In the genomic region with DNA sequence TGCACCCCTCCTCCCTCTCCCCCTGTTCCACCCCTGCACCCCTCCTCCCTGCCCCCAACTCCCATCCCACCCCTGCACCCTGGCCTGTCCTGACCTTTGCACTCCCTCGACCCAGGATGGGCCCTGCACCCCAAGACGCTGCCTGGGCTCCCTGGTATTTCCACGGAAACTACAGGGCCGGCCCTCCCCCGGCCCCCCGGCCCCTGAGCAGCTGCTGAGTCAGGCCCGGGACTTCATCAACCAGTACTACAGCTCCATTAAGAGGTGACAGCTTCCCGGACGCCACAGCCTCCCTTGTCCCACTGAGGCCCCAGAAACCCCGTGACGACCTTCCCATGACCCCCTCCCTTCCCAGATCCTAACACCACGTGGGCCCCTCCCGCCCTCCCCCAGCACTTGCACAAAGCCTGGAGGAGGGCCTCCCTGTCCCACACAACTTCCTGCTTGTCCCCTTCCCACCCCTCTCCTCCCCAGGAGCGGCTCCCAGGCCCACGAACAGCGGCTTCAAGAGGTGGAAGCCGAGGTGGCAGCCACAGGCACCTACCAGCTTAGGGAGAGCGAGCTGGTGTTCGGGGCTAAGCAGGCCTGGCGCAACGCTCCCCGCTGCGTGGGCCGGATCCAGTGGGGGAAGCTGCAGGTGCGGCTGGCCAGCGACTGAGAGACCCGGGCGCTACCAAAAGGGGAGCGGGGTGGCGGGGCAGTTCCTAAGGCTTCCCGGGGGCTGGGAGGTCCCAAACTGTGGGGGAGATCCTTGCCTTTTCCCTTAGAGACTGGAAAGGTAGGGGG, we compare ENCODE assay signal across 1 cellular context.
TF ChIP-seq lines count a peak whose summit lies in the region.

No MANE protein-coding gene starts in this region.

TF ChIP-seq in K562, 482 proteins besides CTCF, POLR2A, EP300 and RAD21 (continued from another document and continues in another):
- TF ChIP-seq, protein P1, sequence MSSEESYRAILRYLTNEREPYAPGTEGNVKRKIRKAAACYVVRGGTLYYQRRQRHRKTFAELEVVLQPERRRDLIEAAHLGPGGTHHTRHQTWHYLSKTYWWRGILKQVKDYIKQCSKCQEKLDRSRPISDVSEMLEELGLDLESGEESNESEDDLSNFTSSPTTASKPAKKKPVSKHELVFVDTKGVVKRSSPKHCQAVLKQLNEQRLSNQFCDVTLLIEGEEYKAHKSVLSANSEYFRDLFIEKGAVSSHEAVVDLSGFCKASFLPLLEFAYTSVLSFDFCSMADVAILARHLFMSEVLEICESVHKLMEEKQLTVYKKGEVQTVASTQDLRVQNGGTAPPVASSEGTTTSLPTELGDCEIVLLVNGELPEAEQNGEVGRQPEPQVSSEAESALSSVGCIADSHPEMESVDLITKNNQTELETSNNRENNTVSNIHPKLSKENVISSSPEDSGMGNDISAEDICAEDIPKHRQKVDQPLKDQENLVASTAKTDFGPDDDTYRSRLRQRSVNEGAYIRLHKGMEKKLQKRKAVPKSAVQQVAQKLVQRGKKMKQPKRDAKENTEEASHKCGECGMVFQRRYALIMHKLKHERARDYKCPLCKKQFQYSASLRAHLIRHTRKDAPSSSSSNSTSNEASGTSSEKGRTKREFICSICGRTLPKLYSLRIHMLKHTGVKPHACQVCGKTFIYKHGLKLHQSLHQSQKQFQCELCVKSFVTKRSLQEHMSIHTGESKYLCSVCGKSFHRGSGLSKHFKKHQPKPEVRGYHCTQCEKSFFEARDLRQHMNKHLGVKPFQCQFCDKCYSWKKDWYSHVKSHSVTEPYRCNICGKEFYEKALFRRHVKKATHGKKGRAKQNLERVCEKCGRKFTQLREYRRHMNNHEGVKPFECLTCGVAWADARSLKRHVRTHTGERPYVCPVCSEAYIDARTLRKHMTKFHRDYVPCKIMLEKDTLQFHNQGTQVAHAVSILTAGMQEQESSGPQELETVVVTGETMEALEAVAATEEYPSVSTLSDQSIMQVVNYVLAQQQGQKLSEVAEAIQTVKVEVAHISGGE (CRISPR knock-in tag; IDR thresholded peaks at IDR 0.05) = 0 out of 6 replicates have a peak, but pooled peaks of 1 of the 3 experiments have one; percentile 41
- TF ChIP-seq E2F3 (CRISPR knock-in tag; IDR thresholded peaks at IDR 0.05) (0 out of 2 replicates have a peak, but pooled peaks have one; percentile 10), GATA2 (CRISPR knock-in tag; IDR thresholded peaks at IDR 0.05) (no peak), ZNF444 (CRISPR knock-in tag; IDR thresholded peaks at IDR 0.05) (no peak), XRCC4 (IDR thresholded peaks at IDR 0.05; ENCODE audit: extremely low read depth, insufficient read depth, insufficient read length) (no peak), SLC30A9 (CRISPR knock-in tag; IDR thresholded peaks at IDR 0.05) (no peak), PHB2 (IDR thresholded peaks at IDR 0.05; ENCODE audit: low read depth) (no peak), SP1 (CRISPR knock-in tag; IDR thresholded peaks at IDR 0.05) (no peak), ZBTB7A (IDR thresholded peaks at IDR 0.05; ENCODE audit: borderline replicate concordance, control insufficient read depth, low read depth, low read length) (peak; percentile 77; the same call in 1 of the 2 replicates), POU5F1 (IDR thresholded peaks at IDR 0.05; ENCODE audit: borderline replicate concordance, low read depth, low read length, partially characterized antibody) (no peak), TBL1XR1 (IDR thresholded peaks at IDR 0.05; ENCODE audit: low read length in 2 of 2) (no peak), FOXP1 (CRISPR knock-in tag; IDR thresholded peaks at IDR 0.05) (no peak), GATAD2A (IDR thresholded peaks at IDR 0.05) (0 out of 2 replicates have a peak, but pooled peaks have one; percentile 28), ZBTB1 (CRISPR knock-in tag; IDR thresholded peaks at IDR 0.05; ENCODE audit: borderline replicate concordance, low read depth) (no peak), ZNF165 (CRISPR knock-in tag; IDR thresholded peaks at IDR 0.05; ENCODE audit: borderline replicate concordance) (no peak), RBM14 (IDR thresholded peaks at IDR 0.05; ENCODE audit: borderline replicate concordance, insufficient read depth, low read depth, low read length) (no peak)
- TF ChIP-seq, protein P2, sequence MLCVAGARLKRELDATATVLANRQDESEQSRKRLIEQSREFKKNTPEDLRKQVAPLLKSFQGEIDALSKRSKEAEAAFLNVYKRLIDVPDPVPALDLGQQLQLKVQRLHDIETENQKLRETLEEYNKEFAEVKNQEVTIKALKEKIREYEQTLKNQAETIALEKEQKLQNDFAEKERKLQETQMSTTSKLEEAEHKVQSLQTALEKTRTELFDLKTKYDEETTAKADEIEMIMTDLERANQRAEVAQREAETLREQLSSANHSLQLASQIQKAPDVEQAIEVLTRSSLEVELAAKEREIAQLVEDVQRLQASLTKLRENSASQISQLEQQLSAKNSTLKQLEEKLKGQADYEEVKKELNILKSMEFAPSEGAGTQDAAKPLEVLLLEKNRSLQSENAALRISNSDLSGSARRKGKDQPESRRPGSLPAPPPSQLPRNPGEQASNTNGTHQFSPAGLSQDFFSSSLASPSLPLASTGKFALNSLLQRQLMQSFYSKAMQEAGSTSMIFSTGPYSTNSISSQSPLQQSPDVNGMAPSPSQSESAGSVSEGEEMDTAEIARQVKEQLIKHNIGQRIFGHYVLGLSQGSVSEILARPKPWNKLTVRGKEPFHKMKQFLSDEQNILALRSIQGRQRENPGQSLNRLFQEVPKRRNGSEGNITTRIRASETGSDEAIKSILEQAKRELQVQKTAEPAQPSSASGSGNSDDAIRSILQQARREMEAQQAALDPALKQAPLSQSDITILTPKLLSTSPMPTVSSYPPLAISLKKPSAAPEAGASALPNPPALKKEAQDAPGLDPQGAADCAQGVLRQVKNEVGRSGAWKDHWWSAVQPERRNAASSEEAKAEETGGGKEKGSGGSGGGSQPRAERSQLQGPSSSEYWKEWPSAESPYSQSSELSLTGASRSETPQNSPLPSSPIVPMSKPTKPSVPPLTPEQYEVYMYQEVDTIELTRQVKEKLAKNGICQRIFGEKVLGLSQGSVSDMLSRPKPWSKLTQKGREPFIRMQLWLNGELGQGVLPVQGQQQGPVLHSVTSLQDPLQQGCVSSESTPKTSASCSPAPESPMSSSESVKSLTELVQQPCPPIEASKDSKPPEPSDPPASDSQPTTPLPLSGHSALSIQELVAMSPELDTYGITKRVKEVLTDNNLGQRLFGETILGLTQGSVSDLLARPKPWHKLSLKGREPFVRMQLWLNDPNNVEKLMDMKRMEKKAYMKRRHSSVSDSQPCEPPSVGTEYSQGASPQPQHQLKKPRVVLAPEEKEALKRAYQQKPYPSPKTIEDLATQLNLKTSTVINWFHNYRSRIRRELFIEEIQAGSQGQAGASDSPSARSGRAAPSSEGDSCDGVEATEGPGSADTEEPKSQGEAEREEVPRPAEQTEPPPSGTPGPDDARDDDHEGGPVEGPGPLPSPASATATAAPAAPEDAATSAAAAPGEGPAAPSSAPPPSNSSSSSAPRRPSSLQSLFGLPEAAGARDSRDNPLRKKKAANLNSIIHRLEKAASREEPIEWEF (CRISPR knock-in tag; IDR thresholded peaks at IDR 0.05) = no peak
- TF ChIP-seq, protein P3, sequence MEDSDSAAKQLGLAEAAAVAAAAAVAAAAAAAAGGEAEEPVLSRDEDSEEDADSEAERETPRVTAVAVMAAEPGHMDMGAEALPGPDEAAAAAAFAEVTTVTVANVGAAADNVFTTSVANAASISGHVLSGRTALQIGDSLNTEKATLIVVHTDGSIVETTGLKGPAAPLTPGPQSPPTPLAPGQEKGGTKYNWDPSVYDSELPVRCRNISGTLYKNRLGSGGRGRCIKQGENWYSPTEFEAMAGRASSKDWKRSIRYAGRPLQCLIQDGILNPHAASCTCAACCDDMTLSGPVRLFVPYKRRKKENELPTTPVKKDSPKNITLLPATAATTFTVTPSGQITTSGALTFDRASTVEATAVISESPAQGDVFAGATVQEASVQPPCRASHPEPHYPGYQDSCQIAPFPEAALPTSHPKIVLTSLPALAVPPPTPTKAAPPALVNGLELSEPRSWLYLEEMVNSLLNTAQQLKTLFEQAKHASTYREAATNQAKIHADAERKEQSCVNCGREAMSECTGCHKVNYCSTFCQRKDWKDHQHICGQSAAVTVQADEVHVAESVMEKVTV (CRISPR knock-in tag; IDR thresholded peaks at IDR 0.05) = no peak
- TF ChIP-seq, protein P4, sequence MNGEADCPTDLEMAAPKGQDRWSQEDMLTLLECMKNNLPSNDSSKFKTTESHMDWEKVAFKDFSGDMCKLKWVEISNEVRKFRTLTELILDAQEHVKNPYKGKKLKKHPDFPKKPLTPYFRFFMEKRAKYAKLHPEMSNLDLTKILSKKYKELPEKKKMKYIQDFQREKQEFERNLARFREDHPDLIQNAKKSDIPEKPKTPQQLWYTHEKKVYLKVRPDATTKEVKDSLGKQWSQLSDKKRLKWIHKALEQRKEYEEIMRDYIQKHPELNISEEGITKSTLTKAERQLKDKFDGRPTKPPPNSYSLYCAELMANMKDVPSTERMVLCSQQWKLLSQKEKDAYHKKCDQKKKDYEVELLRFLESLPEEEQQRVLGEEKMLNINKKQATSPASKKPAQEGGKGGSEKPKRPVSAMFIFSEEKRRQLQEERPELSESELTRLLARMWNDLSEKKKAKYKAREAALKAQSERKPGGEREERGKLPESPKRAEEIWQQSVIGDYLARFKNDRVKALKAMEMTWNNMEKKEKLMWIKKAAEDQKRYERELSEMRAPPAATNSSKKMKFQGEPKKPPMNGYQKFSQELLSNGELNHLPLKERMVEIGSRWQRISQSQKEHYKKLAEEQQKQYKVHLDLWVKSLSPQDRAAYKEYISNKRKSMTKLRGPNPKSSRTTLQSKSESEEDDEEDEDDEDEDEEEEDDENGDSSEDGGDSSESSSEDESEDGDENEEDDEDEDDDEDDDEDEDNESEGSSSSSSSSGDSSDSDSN (IDR thresholded peaks at IDR 0.05; ENCODE audit: borderline replicate concordance in 1 of 2, low read depth in 2 of 2, low read length in 2 of 2) = 0 out of 4 replicates have a peak, but pooled peaks of 1 of the 2 experiments have one; percentile 19
- TF ChIP-seq, protein P5, sequence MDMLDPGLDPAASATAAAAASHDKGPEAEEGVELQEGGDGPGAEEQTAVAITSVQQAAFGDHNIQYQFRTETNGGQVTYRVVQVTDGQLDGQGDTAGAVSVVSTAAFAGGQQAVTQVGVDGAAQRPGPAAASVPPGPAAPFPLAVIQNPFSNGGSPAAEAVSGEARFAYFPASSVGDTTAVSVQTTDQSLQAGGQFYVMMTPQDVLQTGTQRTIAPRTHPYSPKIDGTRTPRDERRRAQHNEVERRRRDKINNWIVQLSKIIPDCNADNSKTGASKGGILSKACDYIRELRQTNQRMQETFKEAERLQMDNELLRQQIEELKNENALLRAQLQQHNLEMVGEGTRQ (CRISPR knock-in tag; IDR thresholded peaks at IDR 0.05) = peak; percentile 56
- TF ChIP-seq, protein P6, sequence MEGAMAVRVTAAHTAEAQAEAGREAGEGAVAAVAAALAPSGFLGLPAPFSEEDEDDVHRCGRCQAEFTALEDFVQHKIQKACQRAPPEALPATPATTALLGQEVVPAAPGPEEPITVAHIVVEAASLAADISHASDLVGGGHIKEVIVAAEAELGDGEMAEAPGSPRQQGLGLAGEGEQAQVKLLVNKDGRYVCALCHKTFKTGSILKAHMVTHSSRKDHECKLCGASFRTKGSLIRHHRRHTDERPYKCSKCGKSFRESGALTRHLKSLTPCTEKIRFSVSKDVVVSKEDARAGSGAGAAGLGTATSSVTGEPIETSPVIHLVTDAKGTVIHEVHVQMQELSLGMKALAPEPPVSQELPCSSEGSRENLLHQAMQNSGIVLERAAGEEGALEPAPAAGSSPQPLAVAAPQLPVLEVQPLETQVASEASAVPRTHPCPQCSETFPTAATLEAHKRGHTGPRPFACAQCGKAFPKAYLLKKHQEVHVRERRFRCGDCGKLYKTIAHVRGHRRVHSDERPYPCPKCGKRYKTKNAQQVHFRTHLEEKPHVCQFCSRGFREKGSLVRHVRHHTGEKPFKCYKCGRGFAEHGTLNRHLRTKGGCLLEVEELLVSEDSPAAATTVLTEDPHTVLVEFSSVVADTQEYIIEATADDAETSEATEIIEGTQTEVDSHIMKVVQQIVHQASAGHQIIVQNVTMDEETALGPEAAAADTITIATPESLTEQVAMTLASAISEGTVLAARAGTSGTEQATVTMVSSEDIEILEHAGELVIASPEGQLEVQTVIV (CRISPR knock-in tag; IDR thresholded peaks at IDR 0.05; ENCODE audit: borderline replicate concordance) = no peak
- TF ChIP-seq, protein P7, sequence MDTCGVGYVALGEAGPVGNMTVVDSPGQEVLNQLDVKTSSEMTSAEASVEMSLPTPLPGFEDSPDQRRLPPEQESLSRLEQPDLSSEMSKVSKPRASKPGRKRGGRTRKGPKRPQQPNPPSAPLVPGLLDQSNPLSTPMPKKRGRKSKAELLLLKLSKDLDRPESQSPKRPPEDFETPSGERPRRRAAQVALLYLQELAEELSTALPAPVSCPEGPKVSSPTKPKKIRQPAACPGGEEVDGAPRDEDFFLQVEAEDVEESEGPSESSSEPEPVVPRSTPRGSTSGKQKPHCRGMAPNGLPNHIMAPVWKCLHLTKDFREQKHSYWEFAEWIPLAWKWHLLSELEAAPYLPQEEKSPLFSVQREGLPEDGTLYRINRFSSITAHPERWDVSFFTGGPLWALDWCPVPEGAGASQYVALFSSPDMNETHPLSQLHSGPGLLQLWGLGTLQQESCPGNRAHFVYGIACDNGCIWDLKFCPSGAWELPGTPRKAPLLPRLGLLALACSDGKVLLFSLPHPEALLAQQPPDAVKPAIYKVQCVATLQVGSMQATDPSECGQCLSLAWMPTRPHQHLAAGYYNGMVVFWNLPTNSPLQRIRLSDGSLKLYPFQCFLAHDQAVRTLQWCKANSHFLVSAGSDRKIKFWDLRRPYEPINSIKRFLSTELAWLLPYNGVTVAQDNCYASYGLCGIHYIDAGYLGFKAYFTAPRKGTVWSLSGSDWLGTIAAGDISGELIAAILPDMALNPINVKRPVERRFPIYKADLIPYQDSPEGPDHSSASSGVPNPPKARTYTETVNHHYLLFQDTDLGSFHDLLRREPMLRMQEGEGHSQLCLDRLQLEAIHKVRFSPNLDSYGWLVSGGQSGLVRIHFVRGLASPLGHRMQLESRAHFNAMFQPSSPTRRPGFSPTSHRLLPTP (IDR thresholded peaks at IDR 0.05; ENCODE audit: borderline replicate concordance, extremely low read depth, insufficient read length) = no peak
- TF ChIP-seq, protein P8, sequence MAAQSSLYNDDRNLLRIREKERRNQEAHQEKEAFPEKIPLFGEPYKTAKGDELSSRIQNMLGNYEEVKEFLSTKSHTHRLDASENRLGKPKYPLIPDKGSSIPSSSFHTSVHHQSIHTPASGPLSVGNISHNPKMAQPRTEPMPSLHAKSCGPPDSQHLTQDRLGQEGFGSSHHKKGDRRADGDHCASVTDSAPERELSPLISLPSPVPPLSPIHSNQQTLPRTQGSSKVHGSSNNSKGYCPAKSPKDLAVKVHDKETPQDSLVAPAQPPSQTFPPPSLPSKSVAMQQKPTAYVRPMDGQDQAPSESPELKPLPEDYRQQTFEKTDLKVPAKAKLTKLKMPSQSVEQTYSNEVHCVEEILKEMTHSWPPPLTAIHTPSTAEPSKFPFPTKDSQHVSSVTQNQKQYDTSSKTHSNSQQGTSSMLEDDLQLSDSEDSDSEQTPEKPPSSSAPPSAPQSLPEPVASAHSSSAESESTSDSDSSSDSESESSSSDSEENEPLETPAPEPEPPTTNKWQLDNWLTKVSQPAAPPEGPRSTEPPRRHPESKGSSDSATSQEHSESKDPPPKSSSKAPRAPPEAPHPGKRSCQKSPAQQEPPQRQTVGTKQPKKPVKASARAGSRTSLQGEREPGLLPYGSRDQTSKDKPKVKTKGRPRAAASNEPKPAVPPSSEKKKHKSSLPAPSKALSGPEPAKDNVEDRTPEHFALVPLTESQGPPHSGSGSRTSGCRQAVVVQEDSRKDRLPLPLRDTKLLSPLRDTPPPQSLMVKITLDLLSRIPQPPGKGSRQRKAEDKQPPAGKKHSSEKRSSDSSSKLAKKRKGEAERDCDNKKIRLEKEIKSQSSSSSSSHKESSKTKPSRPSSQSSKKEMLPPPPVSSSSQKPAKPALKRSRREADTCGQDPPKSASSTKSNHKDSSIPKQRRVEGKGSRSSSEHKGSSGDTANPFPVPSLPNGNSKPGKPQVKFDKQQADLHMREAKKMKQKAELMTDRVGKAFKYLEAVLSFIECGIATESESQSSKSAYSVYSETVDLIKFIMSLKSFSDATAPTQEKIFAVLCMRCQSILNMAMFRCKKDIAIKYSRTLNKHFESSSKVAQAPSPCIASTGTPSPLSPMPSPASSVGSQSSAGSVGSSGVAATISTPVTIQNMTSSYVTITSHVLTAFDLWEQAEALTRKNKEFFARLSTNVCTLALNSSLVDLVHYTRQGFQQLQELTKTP (IDR thresholded peaks at IDR 0.05; ENCODE audit: low read depth in 1 of 2, partially characterized antibody in 2 of 2) = no peak
